In the genomic region with DNA sequence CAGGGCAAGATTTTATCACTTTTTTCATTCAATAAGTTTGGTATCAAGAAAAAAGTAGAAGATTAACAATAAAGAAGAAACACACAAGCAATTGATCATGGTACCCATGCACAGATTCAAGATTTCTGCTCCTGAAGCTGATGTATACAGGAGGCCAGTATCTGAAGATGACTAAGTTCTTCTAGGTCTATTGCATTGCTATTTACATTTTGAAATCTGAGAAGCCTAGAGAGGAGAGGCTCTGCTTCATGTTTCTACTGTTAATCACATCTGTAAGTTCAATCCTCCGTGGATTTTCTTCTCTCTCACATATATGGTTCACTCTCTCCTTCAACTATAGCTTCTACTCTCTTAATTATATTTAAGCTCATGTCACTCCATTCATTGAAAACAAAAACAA, we compare ENCODE assay signal across 17 cellular contexts.
"Had no signal": no experiment of that assay in that cellular context is flagged by ENCODE, and none has a peak within 500 bp of the region (broad histone marks: within the 10 kb centered on the region; RNA-seq: fewer than 3 reads in every experiment).

No MANE protein-coding gene starts in this region.

- H3K27ac Mint-ChIP-seq: activated naive CD8-positive, alpha-beta T cell treated with anti-CD3 and anti-CD28 coated beads, Interleukin-2, amount 50 U/mL, for 24 hours; endodermal cell; memory B cell; naive thymus-derived CD4-positive, alpha-beta T cell had no signal

- H3K4me3 ChIP-seq: dorsolateral prefrontal cortex, mucosa of descending colon, thoracic aorta, upper lobe of right lung had no signal

- H3K4me3 Mint-ChIP-seq: activated naive CD8-positive, alpha-beta T cell treated with anti-CD3 and anti-CD28 coated beads, Interleukin-2, amount 50 U/mL, for 24 hours; endodermal cell; memory B cell; naive thymus-derived CD4-positive, alpha-beta T cell had no signal

- H3K27ac ChIP-seq: dorsolateral prefrontal cortex, parathyroid adenoma, thoracic aorta, upper lobe of right lung had no signal

- DNase-seq: activated CD4-positive, CD25-positive, alpha-beta regulatory T cell treated with anti-CD3 and anti-CD28 coated beads, Interleukin-2, amount 50 U/mL, for 72 hours; activated naive CD4-positive, alpha-beta T cell treated with Interleukin-2 at 50 U/mL for 16 hours; activated naive CD8-positive, alpha-beta T cell treated with anti-CD3 and anti-CD28 coated beads, Interleukin-2, amount 50 U/mL, for 24 hours; dorsolateral prefrontal cortex; endodermal cell; glutamatergic neuron; hypothalamus; left cardiac atrium; mucosa of descending colon; naive thymus-derived CD4-positive, alpha-beta T cell; stimulated activated CD4-positive, alpha-beta T cell treated with anti-CD3 and anti-CD28 coated beads, Interleukin-12 subunit alpha, Interleukin-12 subunit beta, amount 100 ng/mL, for 4 hours; stimulated activated CD4-positive, alpha-beta T cell treated with anti-CD3 and anti-CD28 coated beads, Interleukin-2, amount 100 ng/mL, for 24 hours; upper lobe of right lung had no signal

- H3K4me1 ChIP-seq: parathyroid adenoma, upper lobe of right lung had no signal

- ATAC-seq: activated naive CD8-positive, alpha-beta T cell treated with anti-CD3 and anti-CD28 coated beads, Interleukin-2, amount 50 U/mL, for 24 hours; esophagus mucosa; left cardiac atrium; mucosa of descending colon; naive thymus-derived CD4-positive, alpha-beta T cell had no signal

- H3K36me3 Mint-ChIP-seq: memory B cell had no signal

- H3K4me1 Mint-ChIP-seq: activated naive CD8-positive, alpha-beta T cell treated with anti-CD3 and anti-CD28 coated beads, Interleukin-2, amount 50 U/mL, for 24 hours; endodermal cell; memory B cell had no signal

- H3K36me3 ChIP-seq: thoracic aorta, upper lobe of right lung had no signal

- H3K27me3 ChIP-seq: dorsolateral prefrontal cortex, upper lobe of right lung had no signal
